8 cellular contexts compared by ENCODE assay signal in the genomic region with DNA sequence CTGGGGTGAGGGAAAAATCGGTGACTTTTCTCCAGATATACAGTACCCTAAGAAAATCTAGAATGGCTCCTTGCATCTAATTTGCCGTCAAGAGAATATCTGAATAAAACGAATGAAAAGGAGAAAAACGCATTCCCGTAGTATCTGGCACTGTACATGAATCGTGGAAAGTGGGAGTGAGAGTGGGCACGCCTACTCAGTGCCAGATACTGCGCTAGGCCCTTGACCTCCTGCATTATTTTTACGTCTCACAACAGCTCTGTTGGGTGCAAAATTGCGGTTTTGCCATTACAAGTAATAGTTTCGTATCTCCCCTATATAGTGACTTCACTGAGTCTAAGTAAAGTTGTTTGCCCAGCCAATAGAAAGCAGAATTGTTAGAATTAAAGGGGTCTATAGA. TPM values are rescaled to one million over a fixed set of nuclear protein-coding genes. Genes with fewer than 3 reads are reported as not detected.
DNase-seq lines count a peak whose midpoint lies in the region; ATAC-seq and TF ChIP-seq lines count a peak whose summit lies in the region.

No MANE protein-coding gene starts in this region.

- no peaks in the 10 kb centered on the region for H3K36me3 Mint-ChIP-seq in activated CD4-positive, alpha-beta T cell treated with anti-CD3 and anti-CD28 coated beads for 36 hours (ENCODE audit: low read depth)
- H3K36me3 Mint-ChIP-seq in Caco-2 (ENCODE audit: insufficient read depth, unreplicated experiment), result no peaks in the 10 kb centered on the region

- peaks cover 8% of the 10 kb centered on the region for H3K27me3 ChIP-seq in osteoblast (ENCODE audit: insufficient read depth, low read length)
- no peaks in the 10 kb centered on the region for H3K27me3 ChIP-seq in Caco-2 (replicated peaks; ENCODE audit: control insufficient read depth, insufficient read depth, low read length)
- peaks cover 50% of the 10 kb centered on the region for H3K27me3 ChIP-seq in HAP-1 (ENCODE audit: low read depth)

- TF ChIP-seq CTCF in choroid plexus epithelial cell (conservative IDR thresholded peaks at IDR 0.05; ENCODE audit: low read depth, low read length), result no peak
- no peak for TF ChIP-seq CTCF in osteoblast (IDR thresholded peaks at IDR 0.05; ENCODE audit: extremely low read depth, low read depth, low read length)
- TF ChIP-seq CTCF in Caco-2 (IDR thresholded peaks at IDR 0.05; ENCODE audit: insufficient read depth in 1 of 2, low read depth in 1 of 2, low read length in 1 of 2, severe bottlenecking in 1 of 2, unreplicated experiment in 1 of 2), result no peak

- peak overlapping the region; percentile 60 for H3K4me3 ChIP-seq in choroid plexus epithelial cell (ENCODE audit: low read depth, low read length)
- H3K4me3 ChIP-seq in osteoblast (ENCODE audit: insufficient read depth, low read length), result peak overlapping the region; percentile 72
- no peak overlapping the region for H3K4me3 ChIP-seq in Caco-2 (ENCODE audit: low read depth, low read length)
- no peak overlapping the region; the same call in 1 of the 2 replicates for H3K4me3 ChIP-seq in HAP-1

- no peaks in the 10 kb centered on the region for H3K9me3 Mint-ChIP-seq in activated CD4-positive, alpha-beta T cell treated with anti-CD3 and anti-CD28 coated beads for 36 hours (ENCODE audit: low read depth)
- no peaks in the 10 kb centered on the region for H3K9me3 Mint-ChIP-seq in Caco-2 (ENCODE audit: unreplicated experiment)

- H3K27me3 Mint-ChIP-seq in activated CD4-positive, alpha-beta T cell treated with anti-CD3 and anti-CD28 coated beads for 36 hours, result peaks cover 31% of the 10 kb centered on the region
- H3K27me3 Mint-ChIP-seq in Caco-2 (ENCODE audit: insufficient read depth, unreplicated experiment), result peaks cover 33% of the 10 kb centered on the region

- H3K36me3 ChIP-seq in osteoblast (ENCODE audit: insufficient read depth, low read length) (no peaks in the 10 kb centered on the region), Caco-2 (ENCODE audit: control insufficient read depth, insufficient read depth, low read length) (no peaks in the 10 kb centered on the region), HAP-1 (replicated peaks) (no peaks in the 10 kb centered on the region)

- CTCF ChIA-PET in activated CD4-positive, alpha-beta T cell treated with anti-CD3 and anti-CD28 coated beads for 36 hours (lab: Charles Lee), result interaction anchor here (1.2 kb wide), 1 partner anchor 19 kb away, joined by 3 read pairs; no protein-coding TSS in a partner anchor
- CTCF ChIA-PET in Caco-2 (lab: Charles Lee), result interaction anchor here (0.6 kb wide), 1 partner anchor 65 kb away, joined by 3 read pairs; no protein-coding TSS in a partner anchor

- H3K4me3 Mint-ChIP-seq in activated CD4-positive, alpha-beta T cell treated with anti-CD3 and anti-CD28 coated beads for 36 hours, result peak overlapping the region; percentile 57
- no peak overlapping the region for H3K4me3 Mint-ChIP-seq in Caco-2 (ENCODE audit: unreplicated experiment)

- intact Hi-C loops in activated CD4-positive, alpha-beta T cell treated with anti-CD3 and anti-CD28 coated beads for 36 hours (cut with DNase I, micrococcal nuclease), result loop anchor here (1.0 to 5.0 kb wide), 4 partner anchors 109 to 360 kb away; partner anchors contain the start of genes NT5DC1 (in 1 of the 2), RWDD1 (in 1 of the 2) and TSPYL1 (in 1 of the 2)
- intact Hi-C loops in Caco-2 (cut with micrococcal nuclease; ENCODE audit: unreplicated experiment), result no loop called here

- H3K9me3 ChIP-seq in osteoblast (ENCODE audit: low read depth, low read length) (no peaks in the 10 kb centered on the region), Caco-2 (no peaks in the 10 kb centered on the region), HAP-1 (no peaks in the 10 kb centered on the region)

- DNase-seq in activated CD4-positive, alpha-beta T cell treated with anti-CD3 and anti-CD28 coated beads for 36 hours, result no peak
- DNase-seq in activated CD4-positive, alpha-beta T cell treated with anti-CD3 and anti-CD28 coated beads, Interleukin-2, amount 50 U/mL, for 48 hours, result no peak
- DNase-seq in choroid plexus epithelial cell (ENCODE audit: low read depth) (no peak), osteoblast (ENCODE audit: insufficient read length, low spot score, missing footprints) (no peak), Caco-2 (no peak), T-helper 9 cell (no peak), HAP-1 (ENCODE audit: low spot score in 2 of 2) (no peak)

- no peaks in the 10 kb centered on the region for H4K20me1 ChIP-seq in osteoblast (ENCODE audit: insufficient read depth, low read length)

- POLR2A ChIA-PET in activated CD4-positive, alpha-beta T cell treated with anti-CD3 and anti-CD28 coated beads for 36 hours (lab: Charles Lee), result no interaction called here
- POLR2A ChIA-PET in Caco-2 (lab: Charles Lee), result no interaction called here

- H3K4me1 ChIP-seq in osteoblast (ENCODE audit: insufficient read depth, low read length) (peaks cover 12% of the 10 kb centered on the region), Caco-2 (no peaks in the 10 kb centered on the region), HAP-1 (no peaks in the 10 kb centered on the region)

- H2AFZ ChIP-seq in osteoblast (ENCODE audit: low read length), result peak overlapping the region; percentile 76

- in situ Hi-C loops in HAP-1 (cut with MboI; ENCODE audit: low sequenced_read_pairs), result no loop called here

- H3K4me1 Mint-ChIP-seq in activated CD4-positive, alpha-beta T cell treated with anti-CD3 and anti-CD28 coated beads for 36 hours, result peaks cover 34% of the 10 kb centered on the region
- no peaks in the 10 kb centered on the region for H3K4me1 Mint-ChIP-seq in Caco-2 (ENCODE audit: low read depth, unreplicated experiment)

- no peak overlapping the region for H3K27ac ChIP-seq in osteoblast (ENCODE audit: low read depth, low read length)

- peak overlapping the region; percentile 76 for H3K4me2 ChIP-seq in osteoblast (ENCODE audit: insufficient read depth, low read length)

- BruUV-seq in Caco-2 (replicated peaks; lab: Mats Ljungman, UMichigan), result no TSS peak

- no peaks in the 10 kb centered on the region for H3K79me2 ChIP-seq in osteoblast (ENCODE audit: insufficient read depth, low read length)

- peak overlapping the region; percentile 51 for H3K27ac Mint-ChIP-seq in activated CD4-positive, alpha-beta T cell treated with anti-CD3 and anti-CD28 coated beads for 36 hours
- H3K27ac Mint-ChIP-seq in Caco-2 (ENCODE audit: unreplicated experiment), result no peak overlapping the region

- ATAC-seq in activated CD4-positive, alpha-beta T cell treated with anti-CD3 and anti-CD28 coated beads for 36 hours, result no peak
- peak; percentile 50 for ATAC-seq in HG03066 (IDR thresholded peaks at IDR 0.05; ENCODE audit: low read depth, unreplicated experiment)

RNA-seq across cellular contexts. Expression of gene CALHM6, which starts 1.3 kb away (rescaled TPM):
- total RNA-seq in activated CD4-positive, alpha-beta T cell treated with anti-CD3 and anti-CD28 coated beads for 36 hours, result 10 to 100 TPM in 1 of 2 experiments, 1 to 10 TPM in 1; 7.1 to 10.0 TPM
- 0.72 and 0.88 TPM in 2 replicates for total RNA-seq in osteoblast
- total RNA-seq in Caco-2 (2022), result not detected in 2 replicates

RNA-seq across cellular contexts. Expression of gene CALHM5, which starts 48.9 kb away (rescaled TPM):
- total RNA-seq in activated CD4-positive, alpha-beta T cell treated with anti-CD3 and anti-CD28 coated beads for 36 hours, result not detected
- total RNA-seq in osteoblast (14.8 and 16.2 TPM in 2 replicates), Caco-2 (2022) (1.1 and 1.3 TPM in 2 replicates)

Comparison
In these comparisons a context has a peak if more than half of its experiments do, and no peak if none do; other contexts are left out.
1. H3K4me3 ChIP-seq: peak in choroid plexus epithelial cell (single experiment) and osteoblast (single experiment); none in Caco-2 (single experiment) and HAP-1 (single experiment).